In genomic region chr19:38734176-38734425, GRCh38 we compare ENCODE assay signal across 10 cellular contexts. TPM values are rescaled to one million over a fixed set of nuclear protein-coding genes. Genes with fewer than 3 reads are reported as not detected.
DNase-seq lines count a peak whose midpoint lies in the region; ATAC-seq, FAIRE-seq and TF ChIP-seq lines count a peak whose summit lies in the region.
"Had no signal": no experiment of that assay in that cellular context is flagged by ENCODE, and none has a peak within 500 bp of the region (broad histone marks: within the 10 kb centered on the region; RNA-seq: fewer than 3 reads in every experiment).

No MANE protein-coding gene starts in this region.

- H3K27ac ChIP-seq in CD4-positive, alpha-beta T cell (ENCODE audit: low read depth, low read length), result peak overlapping the region; percentile 29
- H3K27ac ChIP-seq in HL-60 (replicated peaks) (peak overlapping the region; percentile 22; the same call in 1 of the 2 replicates), colonic mucosa (peak overlapping the region; percentile 82), pancreas (peak overlapping the region in 3 of 4 donors; percentile 73 to 90 (median 88))

- no peak for ATAC-seq in CD4-positive, alpha-beta T cell (ENCODE audit: poor library complexity)
- ATAC-seq in pancreas, result no peak
- ATAC-seq in HG02798 (IDR thresholded peaks at IDR 0.05; ENCODE audit: poor library complexity, unreplicated experiment), result no peak

- no peak overlapping the region for H3K4me3 ChIP-seq in HL-60 (replicated peaks; ENCODE audit: insufficient read depth, low read length)
- H3K4me3 ChIP-seq in colonic mucosa, result no peak overlapping the region
- H3K4me3 ChIP-seq in pancreas, result peak overlapping the region in 1 of 4 donors; percentile 15

- POLR2A ChIA-PET in CD4-positive, alpha-beta T cell (lab: Charles Lee), result interaction anchor here (1.3 to 1.8 kb wide), 2 partner anchors 36 to 98 kb away, joined by 4 to 6 read pairs; no protein-coding TSS in a partner anchor
- POLR2A ChIA-PET in GM10248 (lab: Yijun Ruan, JAX), result interaction anchor here (0.6 kb wide), 1 partner anchor 356 kb away, joined by 3 read pairs; no protein-coding TSS in a partner anchor

- H3K36me3 ChIP-seq in colonic mucosa (peaks cover 1% of the 10 kb centered on the region), pancreas (peaks cover 0 to 2% (median 0%) of the 10 kb centered on the region in 3 donors)

- TF ChIP-seq CTCF in CD4-positive, alpha-beta T cell (IDR thresholded peaks at IDR 0.05), result no peak
- no peak for TF ChIP-seq CTCF in HL-60 (IDR thresholded peaks at IDR 0.05; ENCODE audit: insufficient read depth, low read length)
- TF ChIP-seq CTCF in colonic mucosa (IDR thresholded peaks at IDR 0.05), result no peak
- TF ChIP-seq CTCF in pancreas (IDR thresholded peaks at IDR 0.05), result no peak
- no peak for TF ChIP-seq CTCF in GM10248 (IDR thresholded peaks at IDR 0.05; ENCODE audit: control extremely low read depth, extremely low read depth, low read depth, missing control alignments)

- H3K9ac ChIP-seq in colonic mucosa (ENCODE audit: low read depth in 2 of 2, low read length in 2 of 2), result peak overlapping the region; percentile 83 to 90

- intact Hi-C loops in CD4-positive, alpha-beta T cell (cut with DNase I, micrococcal nuclease), result loop anchor here (1.0 to 10.0 kb wide), 7 partner anchors 87 to 342 kb away; partner anchors contain the start of genes ACTN4 (in 1 of the 2), HNRNPL (in 1 of the 2), MRPS12 (in 1 of the 2) and RINL (in 1 of the 2)
- intact Hi-C loops in colonic mucosa (cut with DNase I), result no loop called here
- intact Hi-C loops in pancreas (cut with DNase I), result no loop called here

- no peak for FAIRE-seq in pancreas (lab: Jason Lieb, UNC)

- 73 to 89% methylated on average over 4 of the region's 4 CpGs for WGBS in pancreas, 2 donors

- no peaks in the 10 kb centered on the region for H3K27me3 ChIP-seq in CD4-positive, alpha-beta T cell (ENCODE audit: control insufficient read depth, insufficient read depth, low read length)
- H3K27me3 ChIP-seq in HL-60 (ENCODE audit: insufficient read depth, poor library complexity, severe bottlenecking), result peaks cover 3% of the 10 kb centered on the region
- H3K27me3 ChIP-seq in colonic mucosa, result no peaks in the 10 kb centered on the region
- no peaks in the 10 kb centered on the region for H3K27me3 ChIP-seq in pancreas

- peaks cover 6% of the 10 kb centered on the region for H3K36me3 Mint-ChIP-seq in CD4-positive, alpha-beta T cell (ENCODE audit: low read depth)

- no peak for DNase-seq in CD4-positive, alpha-beta T cell
- DNase-seq in HL-60 (ENCODE audit: low read depth in 1 of 2, low spot score in 1 of 2), result no peak
- no peak for DNase-seq in colonic mucosa
- peak in 3 of 6 donors; percentile 22 to 39 (median 22) for DNase-seq in pancreas
- no peak for DNase-seq in middle frontal gyrus (ENCODE audit: extremely low spot score, low spot score)
- no peak for DNase-seq in NCI-H1092 treated with DMSO at 0.1 percent for 48 hours (lab: John Stamatoyannopoulos, UW)
- DNase-seq in GM10248 (ENCODE audit: extremely low spot score), result no peak
- DNase-seq: activated gamma-delta T cell, GOT3 had no signal

- H3K9me3 ChIP-seq in CD4-positive, alpha-beta T cell (ENCODE audit: control insufficient read depth, low read length), result no peaks in the 10 kb centered on the region
- H3K9me3 ChIP-seq in colonic mucosa (no peaks in the 10 kb centered on the region), pancreas (no peaks in the 10 kb centered on the region)

- CTCF ChIA-PET in CD4-positive, alpha-beta T cell (lab: Charles Lee), result interaction anchor here (0.9 to 2.5 kb wide), 4 partner anchors 97 to 196 kb away, joined by 3 to 16 read pairs (median 4); partner anchors contain the start of genes MRPS12 and SARS2
- CTCF ChIA-PET in GM10248 (lab: Yijun Ruan, JAX), result interaction anchor here (0.8 to 3.3 kb wide), 7 partner anchors 10 to 198 kb away, joined by 3 to 17 read pairs (median 4); partner anchors contain the start of genes MRPS12 and SARS2

- peak overlapping the region; percentile 83 for H3K4me3 Mint-ChIP-seq in CD4-positive, alpha-beta T cell

- H3K27me3 Mint-ChIP-seq in CD4-positive, alpha-beta T cell, result peaks cover 5% of the 10 kb centered on the region

- H3K4me1 Mint-ChIP-seq in CD4-positive, alpha-beta T cell (ENCODE audit: low read depth), result peaks cover 39% of the 10 kb centered on the region

- no peaks in the 10 kb centered on the region for H3K9me3 Mint-ChIP-seq in CD4-positive, alpha-beta T cell

- peak overlapping the region; percentile 83 for H3K27ac Mint-ChIP-seq in CD4-positive, alpha-beta T cell

- H3K4me1 ChIP-seq in colonic mucosa (no peaks in the 10 kb centered on the region), pancreas (peaks cover 19 to 21% (median 20%) of the 10 kb centered on the region in 3 donors)

RNA-seq across cellular contexts. Expression of gene CAPN12, which starts 10.2 kb away (rescaled TPM):
- 1 to 10 TPM; 1.6 to 2.0 TPM for total RNA-seq in CD4-positive, alpha-beta T cell
- 1 to 10 TPM; 5.2 to 5.7 TPM for total RNA-seq in colonic mucosa
- total RNA-seq in pancreas, result 1 to 10 TPM; 2.3 to 8.8 (median 7.1) TPM
- polyA plus RNA-seq in pancreas, result 10 to 100 TPM; 40.4 to 46.3 TPM

RNA-seq across cellular contexts. Expression of gene LGALS7, which starts 39.2 kb away (rescaled TPM):
- not detected for total RNA-seq in CD4-positive, alpha-beta T cell
- total RNA-seq in colonic mucosa, result not detected
- total RNA-seq in pancreas, result not detected
- polyA plus RNA-seq in pancreas, result not detected

RNA-seq across cellular contexts. Expression of gene LGALS7B, which starts 54.9 kb away (rescaled TPM):
- not detected for total RNA-seq in CD4-positive, alpha-beta T cell
- total RNA-seq in colonic mucosa, result not detected
- total RNA-seq in pancreas, result not detected
- polyA plus RNA-seq in pancreas, result under 1 TPM in 1 of 2 donors, not detected in 1; 0.38 TPM

Comparison
In these comparisons a context has a peak if more than half of its experiments do, and no peak if none do; other contexts are left out.
1. H3K27ac ChIP-seq: peak in every context shown above with its lines; median percentile 88 in pancreas; 82 in colonic mucosa; 29 in CD4-positive, alpha-beta T cell; 22 in HL-60.
2. intact Hi-C loops: an anchor here in CD4-positive, alpha-beta T cell (1.0 to 10.0 kb wide); none called in colonic mucosa and pancreas.